Comparison of ENCODE assay signal across 12 cellular contexts in genomic region chr9:123933401-123933800, GRCh38. TPM values are rescaled to one million over a fixed set of nuclear protein-coding genes. Genes with fewer than 3 reads are reported as not detected.
A peak's percentile ranks its signal among the peaks of the same experiment; 100 is the strongest.
DNase-seq lines count a peak whose midpoint lies in the region; ATAC-seq and TF ChIP-seq lines count a peak whose summit lies in the region.
"Had no signal": no experiment of that assay in that cellular context is flagged by ENCODE, and none has a peak within 500 bp of the region (broad histone marks: within the 10 kb centered on the region; RNA-seq: fewer than 3 reads in every experiment).

No MANE protein-coding gene starts in this region.

- peak overlapping the region; percentile 58; the same call in 1 of the 2 replicates for H2AFZ ChIP-seq in PC-3 (ENCODE audit: low read length)
- H2AFZ ChIP-seq in H9 (ENCODE audit: low read length): no peak overlapping the region

- H3K36me3 ChIP-seq in PC-3 (ENCODE audit: low read depth, low read length): no peaks in the 10 kb centered on the region

- peak overlapping the region; percentile 79 for H3K4me2 ChIP-seq in PC-3 (ENCODE audit: low read length)
- no peak overlapping the region for H3K4me2 ChIP-seq in H9 (ENCODE audit: insufficient read depth, insufficient read length, low read length)

- no peak overlapping the region for H3K18ac ChIP-seq in H9 (ENCODE audit: insufficient read length, low read depth, low read length)

- H3K36me3 Mint-ChIP-seq in H9 (ENCODE audit: insufficient read depth in 1 of 3, low read depth in 3 of 3): peaks cover 5 to 9% (median 7%) of the 10 kb centered on the region in 3 experiments; a peak in 4 of 7 replicates
- H3K36me3 Mint-ChIP-seq: natural killer cell had no signal

- peaks cover 10% of the 10 kb centered on the region for H3K23me2 ChIP-seq in H9 (ENCODE audit: insufficient read length, low read depth, low read length, poor library complexity, severe bottlenecking)

- CTCF ChIA-PET in PC-3 (lab: Charles Lee): no interaction called here

- H2BK5ac ChIP-seq in H9 (ENCODE audit: insufficient read length, low read length): no peak overlapping the region

- peaks cover 42% of the 10 kb centered on the region for H3K27me3 Mint-ChIP-seq in H9 (ENCODE audit: low read depth)

- no peak overlapping the region for H3K23ac ChIP-seq in H9 (ENCODE audit: insufficient read length, low read depth, low read length)

- H3K9me2 ChIP-seq in PC-3 (replicated peaks; ENCODE audit: low read length): no peaks in the 10 kb centered on the region

- H3T11ph ChIP-seq in H9 (ENCODE audit: low read length): no peak overlapping the region

- H2BK12ac ChIP-seq in H9 (ENCODE audit: insufficient read length, low read depth, low read length): no peak overlapping the region

- H3K4me1 ChIP-seq in PC-3 (ENCODE audit: insufficient read depth, low read length): peaks cover 42% of the 10 kb centered on the region
- peaks cover 5% of the 10 kb centered on the region; the same call in 1 of the 2 replicates for H3K4me1 ChIP-seq in H9 (ENCODE audit: insufficient read depth, low read length)

- no peaks in the 10 kb centered on the region for H3F3A ChIP-seq in PC-3 (ENCODE audit: low read length, unreplicated experiment)

- H3K79me1 ChIP-seq in H9 (ENCODE audit: insufficient read depth, low read depth, low read length, poor library complexity, severe bottlenecking): no peaks in the 10 kb centered on the region

- POLR2A ChIA-PET in PC-3 (lab: Charles Lee; ENCODE audit: unreplicated experiment): no interaction called here

- peaks cover 29 to 32% of the 10 kb centered on the region in 2 experiments for H3K4me1 Mint-ChIP-seq in H9

- no peak overlapping the region for H3K27ac Mint-ChIP-seq in H9
- H3K27ac Mint-ChIP-seq: immature natural killer cell, natural killer cell had no signal

- DNase-seq in EH (ENCODE audit: low read depth) (peak; percentile 70), PC-3 (peak; percentile 84), epithelial cell of proximal tubule (ENCODE audit: low read depth) (peak; percentile 25), non-pigmented ciliary epithelial cell (ENCODE audit: low read depth) (peak; percentile 40), NCI-H1694 (lab: John Stamatoyannopoulos, UW) (no peak), H9 (no peak), cortex of kidney (lab: John Stamatoyannopoulos, UW) (no peak), NCI-H82 (lab: John Stamatoyannopoulos, UW) (no peak)
- DNase-seq: activated CD8-positive, alpha-beta memory T cell treated with anti-CD3 and anti-CD28 coated beads, Interleukin-2, amount 50 U/mL, for 4 hours; immature natural killer cell; natural killer cell; NCI-H1436 treated with DMSO at 0.1 percent for 48 hours had no signal

- peak overlapping the region; percentile 55; the same call in 1 of the 2 replicates for H3K4me3 ChIP-seq in PC-3 (ENCODE audit: low read length)
- no peak overlapping the region for H3K4me3 ChIP-seq in epithelial cell of proximal tubule (ENCODE audit: low read depth, low read length)

- H3K14ac ChIP-seq in H9 (ENCODE audit: insufficient read depth, low read length): no peak overlapping the region

- H3K79me2 ChIP-seq in PC-3 (ENCODE audit: low read length) (peaks cover 11% of the 10 kb centered on the region), H9 (ENCODE audit: insufficient read depth, low read length) (no peaks in the 10 kb centered on the region; the same call in 1 of the 2 replicates)

- no peak overlapping the region for H2BK15ac ChIP-seq in H9 (ENCODE audit: low read depth, low read length)

- no TSS peak for BruUV-seq in PC-3 (replicated peaks; lab: Mats Ljungman, UMichigan)

- H3K9ac ChIP-seq in PC-3 (ENCODE audit: low read length): peak overlapping the region; percentile 58
- H3K9ac ChIP-seq in H9 (ENCODE audit: extremely low read depth, insufficient read length, low read length): no peak overlapping the region

- peaks cover 12% of the 10 kb centered on the region in 2 experiments for H3K9me3 Mint-ChIP-seq in H9
- H3K9me3 Mint-ChIP-seq: natural killer cell had no signal

- no peak overlapping the region for H2BK20ac ChIP-seq in H9 (ENCODE audit: low read depth, low read length, poor library complexity, severe bottlenecking)

- no peaks in the 10 kb centered on the region for H4K20me1 ChIP-seq in PC-3 (ENCODE audit: low read length)
- H4K20me1 ChIP-seq in H9 (ENCODE audit: control insufficient read depth, insufficient read depth, insufficient read length): no peaks in the 10 kb centered on the region

- H3K56ac ChIP-seq in H9 (ENCODE audit: insufficient read length, low read depth, low read length): no peak overlapping the region

- WGBS in H9 (ENCODE audit: extremely low coverage, insufficient read length, low lambda C conversion rate): no CpG with 5 or more reads among the region's 4 CpGs

- no peak overlapping the region for H2AK5ac ChIP-seq in H9 (ENCODE audit: insufficient read length, low read length)

- no peak overlapping the region for H3K4me3 Mint-ChIP-seq in H9
- H3K4me3 Mint-ChIP-seq: immature natural killer cell, natural killer cell had no signal

- no peak overlapping the region for H4K91ac ChIP-seq in H9 (ENCODE audit: insufficient read length, low read depth, low read length)

- H3K9me3 ChIP-seq in PC-3 (ENCODE audit: low read length) (no peaks in the 10 kb centered on the region), H9 (ENCODE audit: control insufficient read depth, low read depth, low read length) (no peaks in the 10 kb centered on the region)

- peak; percentile 78 for ATAC-seq in PC-3
- ATAC-seq: natural killer cell had no signal

- no peak overlapping the region for H3K4ac ChIP-seq in H9 (ENCODE audit: low read depth, low read length)

- H3K27me3 ChIP-seq in PC-3 (ENCODE audit: low read length): no peaks in the 10 kb centered on the region
- H3K27me3 ChIP-seq in H9 (ENCODE audit: insufficient read depth, low read length): no peaks in the 10 kb centered on the region

- TF ChIP-seq CTCF in PC-3 (conservative IDR thresholded peaks at IDR 0.05; ENCODE audit: low read depth, low read length) (no peak), epithelial cell of proximal tubule (conservative IDR thresholded peaks at IDR 0.05; ENCODE audit: low read depth, low read length) (no peak), H9 (conservative IDR thresholded peaks at IDR 0.05) (no peak)

- H3K27ac ChIP-seq in PC-3 (ENCODE audit: low read length): peak overlapping the region; percentile 98
- H3K27ac ChIP-seq in H9 (ENCODE audit: insufficient read length, low read depth, low read length): no peak overlapping the region

- no peak overlapping the region for H4K8ac ChIP-seq in H9 (replicated peaks; ENCODE audit: insufficient read length, low read depth, low read length)

- intact Hi-C loops in PC-3 (cut with micrococcal nuclease): loop anchor here (10.0 kb wide), 1 partner anchor 71 kb away; no protein-coding TSS in a partner anchor

- H2BK120ac ChIP-seq in H9 (ENCODE audit: low read depth, low read length, poor library complexity, severe bottlenecking): no peak overlapping the region

- no peak overlapping the region for H4K5ac ChIP-seq in H9 (ENCODE audit: insufficient read length, low read depth, low read length)

RNA-seq across cellular contexts. Expression of gene DENND1A, which starts 3.5 kb away (rescaled TPM):
- total RNA-seq in PC-3 (2014; rRNA removed) (18.6 and 29.7 TPM in 2 replicates), epithelial cell of proximal tubule (18.4 and 26.6 TPM in 2 replicates), H9 (2021) (18.0 and 20.4 TPM in 2 replicates)

Comparison
In these comparisons a context has a peak if more than half of its experiments do, and no peak if none do; other contexts are left out.
1. DNase-seq: peak in EH (single experiment), PC-3 (single experiment), epithelial cell of proximal tubule (single experiment) and non-pigmented ciliary epithelial cell (single experiment); none in NCI-H1694 (single experiment), H9 (single experiment), cortex of kidney (single experiment) and NCI-H82 (single experiment).